ENCODE assay signal across 7 cellular contexts in the genomic region with DNA sequence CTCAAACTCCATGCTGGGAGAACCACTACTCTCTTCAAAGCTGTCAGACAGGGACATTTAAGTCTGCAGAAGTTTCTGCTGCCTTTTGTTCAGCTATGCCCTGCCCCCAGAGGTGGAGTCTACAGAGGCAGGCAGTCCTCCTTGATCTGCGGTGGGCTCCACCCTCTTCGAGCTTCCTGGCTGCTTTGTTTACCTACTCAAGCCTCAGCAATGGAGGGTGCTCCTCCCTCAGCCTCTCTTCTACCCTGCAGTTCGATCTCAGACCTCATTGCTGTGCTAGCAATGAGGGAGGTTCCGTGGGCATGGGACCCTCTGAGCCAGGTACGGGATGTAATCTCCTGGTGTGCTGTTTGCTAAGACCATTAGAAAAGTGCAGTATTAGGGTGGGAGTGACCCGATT. TPM values are rescaled to one million over a fixed set of nuclear protein-coding genes. Genes with fewer than 3 reads are reported as not detected.
"Had no signal": no experiment of that assay in that cellular context is flagged by ENCODE, and none has a peak within 500 bp of the region (broad histone marks: within the 10 kb centered on the region; RNA-seq: fewer than 3 reads in every experiment).

No MANE protein-coding gene starts in this region.

RNA-seq across cellular contexts. Expression of a gene that starts 16.7 kb away (rescaled TPM):
- total RNA-seq: endothelial cell of umbilical vein, fibroblast of lung, fibroblast of villous mesenchyme, foreskin keratinocyte had no signal
- polyA plus RNA-seq: endothelial cell of umbilical vein; fibroblast of lung; foreskin keratinocyte; immature natural killer cell; mammary epithelial cell; naive thymus-derived CD4-positive, alpha-beta T cell had no signal
